Comparison of ENCODE assay signal across 19 cellular contexts in the genomic region with DNA sequence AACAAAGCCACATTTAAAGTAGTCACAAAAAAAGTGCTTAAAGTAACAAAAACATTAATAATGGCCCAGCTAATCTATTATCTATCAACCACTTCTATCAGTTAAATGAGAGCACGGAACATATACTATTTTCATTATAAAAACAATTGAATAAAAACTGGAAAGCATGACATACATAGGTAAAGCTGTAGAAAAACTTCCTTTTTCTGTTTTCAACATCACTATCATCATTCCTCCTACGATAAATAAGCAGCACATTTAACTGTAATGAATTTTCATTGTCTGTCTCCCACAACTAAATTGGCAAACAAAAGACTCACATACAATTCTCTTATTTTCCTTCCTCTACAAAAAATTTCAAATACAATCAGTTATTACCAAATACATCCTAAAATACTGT.
DNase-seq lines count a peak whose midpoint lies in the region; ATAC-seq and FAIRE-seq lines count a peak whose summit lies in the region.
"Had no signal": no experiment of that assay in that cellular context is flagged by ENCODE, and none has a peak within 500 bp of the region (broad histone marks: within the 10 kb centered on the region; RNA-seq: fewer than 3 reads in every experiment).

No MANE protein-coding gene starts in this region.

- intact Hi-C loops in activated CD4-positive, alpha-beta memory T cell treated with anti-CD3 and anti-CD28 coated beads for 36 hours (cut with micrococcal nuclease), result loop anchor here (1.0 to 5.0 kb wide), 7 partner anchors 8 to 225 kb away; partner anchors contain the start of gene SLC30A7
- intact Hi-C loops in activated T-helper 2 cell treated with anti-CD3 and anti-CD28 coated beads, Interferon-gamma antibody, Interleukin-2, Interleukin-4, amounts not matched to agents 10 μg/mL and 5 μg/mL and 100 μg/mL, durations not matched to agents 14 hours and 24 hours and 36 hours (cut with micrococcal nuclease), result loop anchor here (1.0 to 5.0 kb wide), 7 partner anchors 8 to 170 kb away; partner anchors contain the start of gene DPH5

- CTCF ChIA-PET in activated CD4-positive, alpha-beta memory T cell treated with anti-CD3 and anti-CD28 coated beads, Interleukin-2, amount 10 ng/mL, durations not matched to agents 7 days and 5 days (lab: Charles Lee), result interaction anchor here (1.0 to 2.2 kb wide), 8 partner anchors 9 to 167 kb away, joined by 3 to 7 read pairs (median 4); no protein-coding TSS in a partner anchor
- CTCF ChIA-PET in activated CD4-positive, alpha-beta memory T cell treated with anti-CD3 and anti-CD28 coated beads for 36 hours (lab: Charles Lee), result interaction anchor here (0.8 to 3.8 kb wide), 6 partner anchors 84 to 188 kb away, joined by 3 to 13 read pairs (median 4); no protein-coding TSS in a partner anchor

- H3K27ac ChIP-seq in SJCRH30, result no peak overlapping the region
- H3K27ac ChIP-seq: dorsolateral prefrontal cortex, Peyer's patch, transverse colon had no signal

- peak overlapping the region; percentile 80 for H3K27ac Mint-ChIP-seq in activated CD4-positive, alpha-beta memory T cell treated with anti-CD3 and anti-CD28 coated beads, Interleukin-2, amount 10 ng/mL, durations not matched to agents 7 days and 5 days
- H3K27ac Mint-ChIP-seq in activated CD4-positive, alpha-beta memory T cell treated with anti-CD3 and anti-CD28 coated beads for 36 hours, result no peak overlapping the region
- peak overlapping the region; percentile 73 for H3K27ac Mint-ChIP-seq in activated T-helper 2 cell treated with anti-CD3 and anti-CD28 coated beads, Interferon-gamma antibody, Interleukin-2, Interleukin-4, amounts not matched to agents 10 μg/mL and 5 μg/mL and 100 μg/mL, durations not matched to agents 14 hours and 24 hours and 36 hours
- H3K27ac Mint-ChIP-seq in natural killer cell treated with Interleukin-12 subunit alpha and Interleukin-12 subunit beta and Interleukin-15 and Interleukin-18, amount 100 ng/mL, for 72 hours, result peak overlapping the region in 1 of 2 donors; percentile 14
- H3K27ac Mint-ChIP-seq: H9 had no signal

- H3K27me3 ChIP-seq in SJCRH30, result no peaks in the 10 kb centered on the region
- H3K27me3 ChIP-seq: MG63, Peyer's patch, transverse colon had no signal

- peaks cover 28% of the 10 kb centered on the region for H3K36me3 Mint-ChIP-seq in activated CD4-positive, alpha-beta memory T cell treated with anti-CD3 and anti-CD28 coated beads, Interleukin-2, amount 10 ng/mL, durations not matched to agents 7 days and 5 days (ENCODE audit: low read depth)
- H3K36me3 Mint-ChIP-seq in activated CD4-positive, alpha-beta memory T cell treated with anti-CD3 and anti-CD28 coated beads for 36 hours, result peaks cover 3% of the 10 kb centered on the region
- peaks cover 17% of the 10 kb centered on the region for H3K36me3 Mint-ChIP-seq in activated T-helper 2 cell treated with anti-CD3 and anti-CD28 coated beads, Interferon-gamma antibody, Interleukin-2, Interleukin-4, amounts not matched to agents 10 μg/mL and 5 μg/mL and 100 μg/mL, durations not matched to agents 14 hours and 24 hours and 36 hours (ENCODE audit: low read depth)
- H3K36me3 Mint-ChIP-seq in natural killer cell treated with Interleukin-12 subunit alpha and Interleukin-12 subunit beta and Interleukin-15 and Interleukin-18, amount 100 ng/mL, for 72 hours, result peaks cover 4% of the 10 kb centered on the region

- no peak for ATAC-seq in natural killer cell treated with Interleukin-12 subunit alpha and Interleukin-12 subunit beta and Interleukin-15 and Interleukin-18, amount 100 ng/mL, for 72 hours
- ATAC-seq: HepG2 had no signal

- peak; percentile 42 for FAIRE-seq in GM19239 (lab: Jason Lieb, UNC)
- FAIRE-seq: frontal cortex, HepG2 had no signal

- H3K4me3 ChIP-seq in SJCRH30, result no peak overlapping the region
- H3K4me3 ChIP-seq: dorsolateral prefrontal cortex, MG63, Peyer's patch, transverse colon had no signal

- no peaks in the 10 kb centered on the region for H3K9me3 ChIP-seq in SJCRH30 (replicated peaks)
- H3K9me3 ChIP-seq: MG63, Peyer's patch, SK-N-SH, transverse colon had no signal

- peak overlapping the region; percentile 33 for H3K4me3 Mint-ChIP-seq in activated CD4-positive, alpha-beta memory T cell treated with anti-CD3 and anti-CD28 coated beads, Interleukin-2, amount 10 ng/mL, durations not matched to agents 7 days and 5 days
- no peak overlapping the region for H3K4me3 Mint-ChIP-seq in activated CD4-positive, alpha-beta memory T cell treated with anti-CD3 and anti-CD28 coated beads for 36 hours
- peak overlapping the region; percentile 20 for H3K4me3 Mint-ChIP-seq in activated T-helper 2 cell treated with anti-CD3 and anti-CD28 coated beads, Interferon-gamma antibody, Interleukin-2, Interleukin-4, amounts not matched to agents 10 μg/mL and 5 μg/mL and 100 μg/mL, durations not matched to agents 14 hours and 24 hours and 36 hours (ENCODE audit: low read depth)
- peak overlapping the region; percentile 5 for H3K4me3 Mint-ChIP-seq in natural killer cell treated with Interleukin-12 subunit alpha and Interleukin-12 subunit beta and Interleukin-15 and Interleukin-18, amount 100 ng/mL, for 72 hours
- H3K4me3 Mint-ChIP-seq: H9 had no signal

- H3K36me3 ChIP-seq in SJCRH30, result no peaks in the 10 kb centered on the region
- H3K36me3 ChIP-seq: MG63, Peyer's patch, transverse colon had no signal

- DNase-seq in activated CD4-positive, alpha-beta memory T cell treated with anti-CD3 and anti-CD28 coated beads, Interleukin-2, amount 10 ng/mL, durations not matched to agents 7 days and 5 days, result no peak
- DNase-seq in activated CD4-positive, alpha-beta memory T cell treated with anti-CD3 and anti-CD28 coated beads for 36 hours, result no peak
- DNase-seq in GM19239 (ENCODE audit: insufficient read length, low spot score), result no peak
- DNase-seq in activated T-helper 2 cell treated with anti-CD3 and anti-CD28 coated beads, Interferon-gamma antibody, Interleukin-2, Interleukin-4, amounts not matched to agents 10 μg/mL and 5 μg/mL and 100 μg/mL, durations not matched to agents 14 hours and 24 hours and 36 hours (ENCODE audit: low spot score), result no peak
- DNase-seq in natural killer cell treated with Interleukin-12 subunit alpha and Interleukin-12 subunit beta and Interleukin-15 and Interleukin-18, amount 100 ng/mL, for 72 hours (ENCODE audit: low spot score), result no peak
- no peak for DNase-seq in NCI-H748 (lab: John Stamatoyannopoulos, UW; ENCODE audit: unreplicated experiment)
- no peak for DNase-seq in SJCRH30
- DNase-seq in NCI-H1436 treated with DMSO at 0.1 percent for 48 hours (lab: John Stamatoyannopoulos, UW), result no peak
- DNase-seq: dorsolateral prefrontal cortex, erythroblast, H9, MG63, NCI-H1694 treated with DMSO at 0.1 percent for 48 hours, Peyer's patch, retina, SK-N-SH, transverse colon had no signal

- H3K4me1 ChIP-seq in SJCRH30, result no peaks in the 10 kb centered on the region
- H3K4me1 ChIP-seq: Peyer's patch, transverse colon had no signal

- POLR2A ChIA-PET in activated CD4-positive, alpha-beta memory T cell treated with anti-CD3 and anti-CD28 coated beads, Interleukin-2, amount 10 ng/mL, durations not matched to agents 7 days and 5 days (lab: Charles Lee), result interaction anchor here (0.9 to 3.9 kb wide), 15 partner anchors 9 to 195 kb away, joined by 3 to 54 read pairs (median 4); partner anchors contain the start of gene S1PR1
- POLR2A ChIA-PET in activated CD4-positive, alpha-beta memory T cell treated with anti-CD3 and anti-CD28 coated beads for 36 hours (lab: Charles Lee), result interaction anchor here (1.4 kb wide), 1 partner anchor 57 kb away, joined by 4 read pairs; no protein-coding TSS in a partner anchor

- peaks cover 13% of the 10 kb centered on the region for H3K9me3 Mint-ChIP-seq in activated CD4-positive, alpha-beta memory T cell treated with anti-CD3 and anti-CD28 coated beads, Interleukin-2, amount 10 ng/mL, durations not matched to agents 7 days and 5 days
- peaks cover 2% of the 10 kb centered on the region for H3K9me3 Mint-ChIP-seq in activated CD4-positive, alpha-beta memory T cell treated with anti-CD3 and anti-CD28 coated beads for 36 hours
- peaks cover 16% of the 10 kb centered on the region for H3K9me3 Mint-ChIP-seq in activated T-helper 2 cell treated with anti-CD3 and anti-CD28 coated beads, Interferon-gamma antibody, Interleukin-2, Interleukin-4, amounts not matched to agents 10 μg/mL and 5 μg/mL and 100 μg/mL, durations not matched to agents 14 hours and 24 hours and 36 hours
- no peaks in the 10 kb centered on the region for H3K9me3 Mint-ChIP-seq in natural killer cell treated with Interleukin-12 subunit alpha and Interleukin-12 subunit beta and Interleukin-15 and Interleukin-18, amount 100 ng/mL, for 72 hours
- H3K9me3 Mint-ChIP-seq: H9 had no signal

- peaks cover 59% of the 10 kb centered on the region for H3K4me1 Mint-ChIP-seq in activated CD4-positive, alpha-beta memory T cell treated with anti-CD3 and anti-CD28 coated beads, Interleukin-2, amount 10 ng/mL, durations not matched to agents 7 days and 5 days
- H3K4me1 Mint-ChIP-seq in activated CD4-positive, alpha-beta memory T cell treated with anti-CD3 and anti-CD28 coated beads for 36 hours (ENCODE audit: low read depth), result peaks cover 42% of the 10 kb centered on the region
- peaks cover 60% of the 10 kb centered on the region for H3K4me1 Mint-ChIP-seq in activated T-helper 2 cell treated with anti-CD3 and anti-CD28 coated beads, Interferon-gamma antibody, Interleukin-2, Interleukin-4, amounts not matched to agents 10 μg/mL and 5 μg/mL and 100 μg/mL, durations not matched to agents 14 hours and 24 hours and 36 hours (ENCODE audit: low read depth)
- peaks cover 16 to 33% of the 10 kb centered on the region in 2 donors for H3K4me1 Mint-ChIP-seq in natural killer cell treated with Interleukin-12 subunit alpha and Interleukin-12 subunit beta and Interleukin-15 and Interleukin-18, amount 100 ng/mL, for 72 hours (ENCODE audit: low read depth in 2 of 2)
- H3K4me1 Mint-ChIP-seq: H9 had no signal

- H3K27me3 Mint-ChIP-seq in activated CD4-positive, alpha-beta memory T cell treated with anti-CD3 and anti-CD28 coated beads, Interleukin-2, amount 10 ng/mL, durations not matched to agents 7 days and 5 days, result peaks cover 4% of the 10 kb centered on the region
- no peaks in the 10 kb centered on the region for H3K27me3 Mint-ChIP-seq in activated CD4-positive, alpha-beta memory T cell treated with anti-CD3 and anti-CD28 coated beads for 36 hours
- no peaks in the 10 kb centered on the region for H3K27me3 Mint-ChIP-seq in activated T-helper 2 cell treated with anti-CD3 and anti-CD28 coated beads, Interferon-gamma antibody, Interleukin-2, Interleukin-4, amounts not matched to agents 10 μg/mL and 5 μg/mL and 100 μg/mL, durations not matched to agents 14 hours and 24 hours and 36 hours (ENCODE audit: low read depth)
- H3K27me3 Mint-ChIP-seq in natural killer cell treated with Interleukin-12 subunit alpha and Interleukin-12 subunit beta and Interleukin-15 and Interleukin-18, amount 100 ng/mL, for 72 hours, result peaks cover 0 to 14% of the 10 kb centered on the region in 2 donors
